In the genomic region with DNA sequence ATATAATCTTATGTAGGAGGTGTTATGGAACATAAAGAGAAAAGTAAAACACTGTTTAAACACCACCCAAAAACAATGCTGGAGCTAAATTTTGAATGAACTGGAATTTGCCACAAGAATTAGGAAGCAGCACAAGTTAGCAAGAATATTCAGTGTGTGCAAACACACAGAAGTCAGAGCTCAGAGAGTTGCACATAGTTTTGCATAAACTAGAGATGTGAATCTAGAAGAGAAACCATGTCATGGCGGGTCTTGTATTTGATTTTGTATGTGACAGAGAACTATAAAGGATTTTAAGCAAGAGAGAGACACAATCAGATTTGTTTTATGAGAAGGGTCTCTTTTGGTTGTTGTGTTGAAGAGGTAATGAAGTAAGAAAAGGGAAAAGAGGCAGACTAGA, we compare ENCODE assay signal across 30 cellular contexts.
"Had no signal": no experiment of that assay in that cellular context is flagged by ENCODE, and none has a peak within 500 bp of the region (broad histone marks: within the 10 kb centered on the region; RNA-seq: fewer than 3 reads in every experiment).

No MANE protein-coding gene starts in this region.

- H3K4me1 Mint-ChIP-seq: activated CD4-positive, alpha-beta T cell treated with anti-CD3 and anti-CD28 coated beads for 36 hours; activated CD8-positive, alpha-beta memory T cell treated with anti-CD3 and anti-CD28 coated beads, Interleukin-2, amount 10 ng/mL, durations not matched to agents 7 days and 5 days; neural crest cell had no signal

- DNase-seq: activated CD4-positive, alpha-beta T cell treated with anti-CD3 and anti-CD28 coated beads for 36 hours; activated CD4-positive, CD25-positive, alpha-beta regulatory T cell; activated CD8-positive, alpha-beta memory T cell treated with anti-CD3 and anti-CD28 coated beads, Interleukin-2, amount 10 ng/mL, durations not matched to agents 7 days and 5 days; activated CD8-positive, alpha-beta T cell treated with anti-CD3 and anti-CD28 coated beads, Interleukin-2, amount 10 ng/mL, durations not matched to agents 7 days and 5 days; activated effector memory CD4-positive, alpha-beta T cell treated with Interleukin-2 at 50 U/mL for 16 hours; activated naive CD4-positive, alpha-beta T cell treated with anti-CD3 and anti-CD28 coated beads for 36 hours; amniotic stem cell; caudate nucleus; endodermal cell; foreskin fibroblast; head of caudate nucleus; hippocampal formation; immature natural killer cell; midbrain; naive thymus-derived CD4-positive, alpha-beta T cell; nucleus accumbens; pancreas; retina; sigmoid colon; small intestine; stimulated activated CD4-positive, alpha-beta T cell treated with anti-CD3 and anti-CD28 coated beads, Interleukin-4, amount 100 ng/mL, for 4 hours; stimulated activated CD8-positive, alpha-beta memory T cell treated with anti-CD3 and anti-CD28 coated beads, Interleukin-4, amount 100 ng/mL, for 48 hours; stimulated activated naive B cell treated with anti-CD40 and anti-IgM and Interleukin-4, amounts not matched to agents 10 μg/mL and 1 μg/mL and 100 μg/mL, for 72 hours; stomach; T-helper 2 cell; thyroid gland; upper lobe of right lung had no signal

- ATAC-seq: activated CD4-positive, alpha-beta T cell treated with anti-CD3 and anti-CD28 coated beads for 36 hours; activated CD8-positive, alpha-beta memory T cell treated with anti-CD3 and anti-CD28 coated beads, Interleukin-2, amount 10 ng/mL, durations not matched to agents 7 days and 5 days; activated CD8-positive, alpha-beta T cell treated with anti-CD3 and anti-CD28 coated beads, Interleukin-2, amount 10 ng/mL, durations not matched to agents 7 days and 5 days; esophagus mucosa; naive thymus-derived CD4-positive, alpha-beta T cell; pancreas; stimulated activated naive B cell treated with anti-CD40 and anti-IgM and Interleukin-4, amounts not matched to agents 10 μg/mL and 1 μg/mL and 100 μg/mL, for 72 hours; upper lobe of right lung had no signal

- H3K9me3 Mint-ChIP-seq: activated naive CD4-positive, alpha-beta T cell treated with anti-CD3 and anti-CD28 coated beads for 36 hours; dendritic cell treated with granulocyte-macrophage colony-stimulating factor and Interleukin-4, amounts not matched to agents 40 ng/mL and 50 ng/mL, for 4 days; immature natural killer cell; naive thymus-derived CD4-positive, alpha-beta T cell; neural crest cell; stimulated activated naive B cell treated with anti-CD40 and anti-IgM and Interleukin-4, amounts not matched to agents 10 μg/mL and 1 μg/mL and 100 μg/mL, for 72 hours had no signal

- H3K27ac Mint-ChIP-seq: activated CD4-positive, alpha-beta T cell treated with anti-CD3 and anti-CD28 coated beads for 36 hours; activated CD8-positive, alpha-beta memory T cell treated with anti-CD3 and anti-CD28 coated beads, Interleukin-2, amount 10 ng/mL, durations not matched to agents 7 days and 5 days; activated CD8-positive, alpha-beta T cell treated with anti-CD3 and anti-CD28 coated beads, Interleukin-2, amount 10 ng/mL, durations not matched to agents 7 days and 5 days; activated naive CD4-positive, alpha-beta T cell treated with anti-CD3 and anti-CD28 coated beads for 36 hours; dendritic cell treated with granulocyte-macrophage colony-stimulating factor and Interleukin-4, amounts not matched to agents 40 ng/mL and 50 ng/mL, for 4 days; endodermal cell; stimulated activated naive B cell treated with anti-CD40 and anti-IgM and Interleukin-4, amounts not matched to agents 10 μg/mL and 1 μg/mL and 100 μg/mL, for 72 hours had no signal

- H3K4me3 Mint-ChIP-seq: activated CD4-positive, alpha-beta T cell treated with anti-CD3 and anti-CD28 coated beads for 36 hours; activated CD8-positive, alpha-beta memory T cell treated with anti-CD3 and anti-CD28 coated beads, Interleukin-2, amount 10 ng/mL, durations not matched to agents 7 days and 5 days; activated CD8-positive, alpha-beta T cell treated with anti-CD3 and anti-CD28 coated beads, Interleukin-2, amount 10 ng/mL, durations not matched to agents 7 days and 5 days; activated naive CD4-positive, alpha-beta T cell treated with anti-CD3 and anti-CD28 coated beads for 36 hours; dendritic cell treated with granulocyte-macrophage colony-stimulating factor and Interleukin-4, amounts not matched to agents 40 ng/mL and 50 ng/mL, for 4 days; endodermal cell; immature natural killer cell; naive thymus-derived CD4-positive, alpha-beta T cell; neural crest cell; stimulated activated naive B cell treated with anti-CD40 and anti-IgM and Interleukin-4, amounts not matched to agents 10 μg/mL and 1 μg/mL and 100 μg/mL, for 72 hours had no signal

- H3K27me3 Mint-ChIP-seq: activated CD4-positive, alpha-beta T cell treated with anti-CD3 and anti-CD28 coated beads for 36 hours; activated CD8-positive, alpha-beta memory T cell treated with anti-CD3 and anti-CD28 coated beads, Interleukin-2, amount 10 ng/mL, durations not matched to agents 7 days and 5 days; dendritic cell treated with granulocyte-macrophage colony-stimulating factor and Interleukin-4, amounts not matched to agents 40 ng/mL and 50 ng/mL, for 4 days; naive thymus-derived CD4-positive, alpha-beta T cell; stimulated activated naive B cell treated with anti-CD40 and anti-IgM and Interleukin-4, amounts not matched to agents 10 μg/mL and 1 μg/mL and 100 μg/mL, for 72 hours had no signal
